Comparison of ENCODE assay signal across 8 cellular contexts in the genomic region with DNA sequence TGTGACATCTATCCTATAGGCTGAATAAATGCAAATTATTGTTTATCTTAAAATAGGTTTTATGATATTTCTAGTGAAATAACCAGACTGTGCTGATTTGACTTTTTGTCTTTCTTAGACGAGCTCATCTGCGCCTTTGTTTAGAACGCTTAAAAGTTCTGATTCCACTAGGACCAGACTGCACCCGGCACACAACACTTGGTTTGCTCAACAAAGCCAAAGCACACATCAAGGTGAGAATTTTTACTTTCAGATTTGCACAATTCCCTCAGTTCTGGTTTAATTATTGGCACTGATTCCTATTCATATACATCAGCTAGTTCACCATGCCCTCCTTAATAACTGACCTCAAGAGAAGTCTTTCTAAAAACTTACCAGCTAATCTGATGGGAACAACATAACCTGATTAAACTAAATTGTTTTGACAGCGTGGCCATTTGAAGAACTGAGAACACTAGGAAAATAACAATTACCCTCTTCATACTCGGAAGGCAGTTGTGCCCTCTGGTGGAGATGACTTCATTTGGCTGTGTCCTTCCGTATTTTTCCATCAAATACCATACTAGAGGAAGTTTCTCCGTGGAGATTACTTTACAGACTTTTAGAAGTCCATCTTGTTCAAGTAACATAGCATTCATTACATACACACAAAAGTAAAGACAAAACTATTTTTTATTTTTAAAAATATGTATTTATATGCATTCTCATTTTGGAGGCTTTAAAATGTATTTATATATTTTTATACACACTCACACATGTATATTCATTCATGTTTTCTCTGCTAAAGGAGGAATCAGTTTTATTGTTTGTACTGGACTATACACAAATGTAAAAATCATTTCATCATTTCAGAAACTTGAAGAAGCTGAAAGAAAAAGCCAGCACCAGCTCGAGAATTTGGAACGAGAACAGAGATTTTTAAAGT. TPM values are rescaled to one million over a fixed set of nuclear protein-coding genes. Genes with fewer than 3 reads are reported as not detected.
A peak's percentile ranks its signal among the peaks of the same experiment; 100 is the strongest.
DNase-seq lines count a peak whose midpoint lies in the region; ATAC-seq, FAIRE-seq and TF ChIP-seq lines count a peak whose summit lies in the region.

No MANE protein-coding gene starts in this region.

- peak overlapping the region; percentile 66 for H3K4me2 ChIP-seq in BLaER1

- TF ChIP-seq CTCF in VCaP (conservative IDR thresholded peaks at IDR 0.05) (peak; percentile 85), lung (IDR thresholded peaks at IDR 0.05; ENCODE audit: control extremely low read depth, extremely low read depth) (peak; percentile 72), suprapubic skin (IDR thresholded peaks at IDR 0.05) (peak; percentile 55 to 71)

- H3K9ac ChIP-seq in BLaER1, result peak overlapping the region; percentile 7; the same call in 1 of the 2 replicates

- no peak overlapping the region for H3K27ac ChIP-seq in BLaER1
- H3K27ac ChIP-seq in VCaP, result 0 out of 2 replicates have a peak overlapping the region, but pooled peaks have one; percentile 34
- H3K27ac ChIP-seq in effector memory CD4-positive, alpha-beta T cell (ENCODE audit: insufficient read depth, low read length, poor library complexity, severe bottlenecking), result no peak overlapping the region
- H3K27ac ChIP-seq in lung (ENCODE audit: low read depth in 1 of 2, low read length in 1 of 2), result no peak overlapping the region
- H3K27ac ChIP-seq in suprapubic skin, result no peak overlapping the region

- H3K4me1 ChIP-seq in BLaER1, result peaks cover 28% of the 10 kb centered on the region
- H3K4me1 ChIP-seq in effector memory CD4-positive, alpha-beta T cell (ENCODE audit: control insufficient read depth, insufficient read depth, low read length, poor library complexity, severe bottlenecking), result peaks cover 5% of the 10 kb centered on the region
- H3K4me1 ChIP-seq in lung (ENCODE audit: control insufficient read depth in 2 of 2, insufficient read depth in 2 of 2, low read length in 2 of 2), result peaks cover 0 to 19% of the 10 kb centered on the region in 2 donors
- H3K4me1 ChIP-seq in suprapubic skin, result peaks cover 15% of the 10 kb centered on the region

- no peak for DNase-seq in GM19239 (ENCODE audit: insufficient read length, low spot score)
- peak; percentile 4 for DNase-seq in NCI-H2029 (lab: John Stamatoyannopoulos, UW)
- DNase-seq in effector memory CD4-positive, alpha-beta T cell, result peak; percentile 6 to 25 (median 20)
- DNase-seq in lung (ENCODE audit: low spot score), result no peak
- no peak for DNase-seq in suprapubic skin (ENCODE audit: low spot score in 2 of 2)

- TF ChIP-seq POLR2A in suprapubic skin (IDR thresholded peaks at IDR 0.05), result no peak

- 46 to 50% methylated on average over 10 of the region's 10 CpGs for WGBS in lung, 2 donors
- WGBS in suprapubic skin, result 44% methylated on average over 10 of the region's 10 CpGs

- no peak for TF ChIP-seq EP300 in suprapubic skin (IDR thresholded peaks at IDR 0.05)

- no peaks in the 10 kb centered on the region for H3K9me3 ChIP-seq in BLaER1
- no peaks in the 10 kb centered on the region for H3K9me3 ChIP-seq in effector memory CD4-positive, alpha-beta T cell (ENCODE audit: control insufficient read depth, low read length)
- H3K9me3 ChIP-seq in lung (ENCODE audit: control insufficient read depth in 2 of 2, insufficient read depth in 1 of 2, low read length in 1 of 2), result no peaks in the 10 kb centered on the region
- no peaks in the 10 kb centered on the region for H3K9me3 ChIP-seq in suprapubic skin

- H3K4me3 ChIP-seq in BLaER1 (no peak overlapping the region), lung (no peak overlapping the region), suprapubic skin (no peak overlapping the region)
- H3K4me3 ChIP-seq in effector memory CD4-positive, alpha-beta T cell (ENCODE audit: insufficient read depth, low read depth, low read length, poor library complexity, severe bottlenecking), result no peak overlapping the region

- ATAC-seq in lung (ENCODE audit: insufficient read depth, low FRiP score) (peak; percentile 75), GM18873 (IDR thresholded peaks at IDR 0.05; ENCODE audit: low FRiP score, unreplicated experiment) (no peak)

- H3K36me3 ChIP-seq in BLaER1 (peaks cover 12% of the 10 kb centered on the region), lung (ENCODE audit: control insufficient read depth in 2 of 2, insufficient read depth in 2 of 2, low read length in 2 of 2) (no peaks in the 10 kb centered on the region), suprapubic skin (peaks cover 6% of the 10 kb centered on the region)
- H3K36me3 ChIP-seq in effector memory CD4-positive, alpha-beta T cell (ENCODE audit: control insufficient read depth, insufficient read depth, low read length), result peaks cover 3% of the 10 kb centered on the region

- H3K27me3 ChIP-seq in BLaER1 (no peaks in the 10 kb centered on the region), lung (ENCODE audit: control insufficient read depth, insufficient read depth) (no peaks in the 10 kb centered on the region), suprapubic skin (no peaks in the 10 kb centered on the region)
- H3K27me3 ChIP-seq in effector memory CD4-positive, alpha-beta T cell (replicated peaks; ENCODE audit: control insufficient read depth, insufficient read depth, low read length, poor library complexity, severe bottlenecking), result no peaks in the 10 kb centered on the region

- peaks cover 43% of the 10 kb centered on the region for H4K20me1 ChIP-seq in BLaER1

- peak; percentile 98 for FAIRE-seq in GM19239 (lab: Jason Lieb, UNC)

RNA-seq across cellular contexts. Expression of gene SMNDC1, which starts 25.4 kb away (rescaled TPM):
- total RNA-seq in lung (10 to 100 TPM; 24.4 to 29.2 TPM), suprapubic skin (10 to 100 TPM; 10.3 to 15.8 (median 12.8) TPM)
- polyA plus RNA-seq in lung, result 10 to 100 TPM; 11.8 to 13.3 TPM

Comparison
In these comparisons a context has a peak if more than half of its experiments do, and no peak if none do; other contexts are left out.
1. DNase-seq: peak in NCI-H2029 (single experiment) and effector memory CD4-positive, alpha-beta T cell (3 of 3); none in GM19239 (single experiment), lung (single experiment) and suprapubic skin (0 of 2).
2. Peak in every context shown above with its lines, with median percentiles within 50 percentile points of each other: CTCF ChIP-seq.